ENCODE assay signal across 18 cellular contexts in genomic region chr20:40813213-40813510, GRCh38.
"Had no signal": no experiment of that assay in that cellular context is flagged by ENCODE, and none has a peak within 500 bp of the region (broad histone marks: within the 10 kb centered on the region; RNA-seq: fewer than 3 reads in every experiment).

No MANE protein-coding gene starts in this region.

- H3K79me2 ChIP-seq: hepatocyte had no signal

- H3K4me3 ChIP-seq: dorsolateral prefrontal cortex, hepatocyte, mucosa of descending colon, pancreas, prostate gland, right lobe of liver, thoracic aorta, transverse colon had no signal

- H3K4me1 ChIP-seq: pancreas, prostate gland, right lobe of liver, transverse colon had no signal

- H3K27ac ChIP-seq: dorsolateral prefrontal cortex, hepatocyte, pancreas, prostate gland, right lobe of liver, thoracic aorta, transverse colon had no signal

- H3K9me3 Mint-ChIP-seq: natural killer cell; neural crest cell; stimulated activated memory B cell treated with anti-CD40 and anti-IgM and Interleukin-4, amounts not matched to agents 10 μg/mL and 1 μg/mL and 100 μg/mL, for 72 hours had no signal

- H3K27me3 ChIP-seq: pancreas, right lobe of liver had no signal

- H3K4me1 Mint-ChIP-seq: natural killer cell; stimulated activated memory B cell treated with anti-CD40 and anti-IgM and Interleukin-4, amounts not matched to agents 10 μg/mL and 1 μg/mL and 100 μg/mL, for 72 hours had no signal

- H3K9me3 ChIP-seq: mucosa of descending colon, pancreas, prostate gland, right lobe of liver, thoracic aorta, transverse colon had no signal

- DNase-seq: cortex of kidney; dorsolateral prefrontal cortex; effector CD8-positive, alpha-beta T cell; foreskin melanocyte; kidney glomerular epithelial cell; mucosa of descending colon; natural killer cell; nucleus accumbens; pancreas; right lobe of liver; stimulated activated CD4-positive, alpha-beta T cell treated with anti-CD3 and anti-CD28 coated beads, Interleukin-4, amount 100 ng/mL, for 24 hours; transverse colon had no signal

- H3K4me2 ChIP-seq: hepatocyte had no signal

- H3K36me3 Mint-ChIP-seq: stimulated activated memory B cell treated with anti-CD40 and anti-IgM and Interleukin-4, amounts not matched to agents 10 μg/mL and 1 μg/mL and 100 μg/mL, for 72 hours had no signal

- H2AFZ ChIP-seq: hepatocyte had no signal

- H3K27me3 Mint-ChIP-seq: stimulated activated memory B cell treated with anti-CD40 and anti-IgM and Interleukin-4, amounts not matched to agents 10 μg/mL and 1 μg/mL and 100 μg/mL, for 72 hours; stimulated activated naive CD8-positive, alpha-beta T cell treated with anti-CD3 and anti-CD28 coated beads, Interleukin-15, Interleukin-2, amounts not matched to agents 100 ng/mL and 50 ng/mL, for 24 hours had no signal

- H3K4me3 Mint-ChIP-seq: natural killer cell; neural crest cell; stimulated activated memory B cell treated with anti-CD40 and anti-IgM and Interleukin-4, amounts not matched to agents 10 μg/mL and 1 μg/mL and 100 μg/mL, for 72 hours; stimulated activated naive CD8-positive, alpha-beta T cell treated with anti-CD3 and anti-CD28 coated beads, Interleukin-15, Interleukin-2, amounts not matched to agents 100 ng/mL and 50 ng/mL, for 24 hours had no signal

- H3K27ac Mint-ChIP-seq: natural killer cell; stimulated activated memory B cell treated with anti-CD40 and anti-IgM and Interleukin-4, amounts not matched to agents 10 μg/mL and 1 μg/mL and 100 μg/mL, for 72 hours; stimulated activated naive CD8-positive, alpha-beta T cell treated with anti-CD3 and anti-CD28 coated beads, Interleukin-15, Interleukin-2, amounts not matched to agents 100 ng/mL and 50 ng/mL, for 24 hours had no signal

- H3K36me3 ChIP-seq: pancreas, prostate gland, right lobe of liver, thoracic aorta, transverse colon had no signal

- ATAC-seq: mucosa of descending colon, natural killer cell, pancreas, right lobe of liver had no signal
